In genomic region chr11:72227316-72228228, GRCh38 we compare ENCODE assay signal across 13 cellular contexts. TPM values are rescaled to one million over a fixed set of nuclear protein-coding genes. Genes with fewer than 3 reads are reported as not detected.
DNase-seq lines count a peak whose midpoint lies in the region; ATAC-seq, FAIRE-seq and TF ChIP-seq lines count a peak whose summit lies in the region.
"Had no signal": no experiment of that assay in that cellular context is flagged by ENCODE, and none has a peak within 500 bp of the region (broad histone marks: within the 10 kb centered on the region; RNA-seq: fewer than 3 reads in every experiment).

No MANE protein-coding gene starts in this region.

- no peak overlapping the region for H4K8ac ChIP-seq in mesendoderm (ENCODE audit: low read depth, low read length)

- no peak overlapping the region for H2AFZ ChIP-seq in astrocyte (ENCODE audit: low read depth, low read length)

- H3K4me3 ChIP-seq in Caco-2 (ENCODE audit: low read depth, low read length) (no peak overlapping the region), astrocyte (ENCODE audit: insufficient read depth, low read depth, low read length) (no peak overlapping the region), mesendoderm (ENCODE audit: low read length) (no peak overlapping the region)

- ATAC-seq in GM19397 (IDR thresholded peaks at IDR 0.05; ENCODE audit: unreplicated experiment) (no peak), HG02981 (IDR thresholded peaks at IDR 0.05; ENCODE audit: unreplicated experiment) (no peak)
- ATAC-seq: naive thymus-derived CD8-positive, alpha-beta T cell had no signal

- H3K9me3 Mint-ChIP-seq in Caco-2 (ENCODE audit: unreplicated experiment) (no peaks in the 10 kb centered on the region), astrocyte (ENCODE audit: unreplicated experiment) (no peaks in the 10 kb centered on the region), nephron progenitor cell (no peaks in the 10 kb centered on the region)
- H3K9me3 Mint-ChIP-seq: naive thymus-derived CD8-positive, alpha-beta T cell; T-helper 1 cell treated with Interleukin-12 subunit alpha and Interleukin-12 subunit beta and Interleukin-4 antibody, amounts not matched to agents 30 μg/mL and 1 μg/mL, for 36 hours had no signal

- peaks cover 75% of the 10 kb centered on the region for H4K20me1 ChIP-seq in astrocyte (ENCODE audit: insufficient read depth, low read length)

- no peaks in the 10 kb centered on the region for H3K27me3 ChIP-seq in Caco-2 (replicated peaks; ENCODE audit: control insufficient read depth, insufficient read depth, low read length)
- no peaks in the 10 kb centered on the region for H3K27me3 ChIP-seq in astrocyte (ENCODE audit: insufficient read depth, low read length)
- no peaks in the 10 kb centered on the region for H3K27me3 ChIP-seq in mesendoderm (ENCODE audit: insufficient read depth, low read length, poor library complexity)

- H3K27me3 Mint-ChIP-seq in Caco-2 (ENCODE audit: insufficient read depth, unreplicated experiment) (no peaks in the 10 kb centered on the region), astrocyte (ENCODE audit: low read depth, unreplicated experiment) (no peaks in the 10 kb centered on the region), nephron progenitor cell (ENCODE audit: low read depth, poor library complexity) (no peaks in the 10 kb centered on the region)
- H3K27me3 Mint-ChIP-seq: naive thymus-derived CD8-positive, alpha-beta T cell had no signal

- intact Hi-C loops in Caco-2 (cut with micrococcal nuclease; ENCODE audit: unreplicated experiment), result no loop called here

- H3K9me3 ChIP-seq in Caco-2, result no peaks in the 10 kb centered on the region
- H3K9me3 ChIP-seq in astrocyte (ENCODE audit: insufficient read depth, low read depth, low read length), result no peaks in the 10 kb centered on the region

- H3K9ac ChIP-seq in astrocyte (ENCODE audit: low read length) (no peak overlapping the region), mesendoderm (ENCODE audit: low read length) (no peak overlapping the region)

- H2AK5ac ChIP-seq in mesendoderm (ENCODE audit: low read length), result no peak overlapping the region

- H3K4me1 Mint-ChIP-seq in Caco-2 (ENCODE audit: low read depth, unreplicated experiment) (peaks cover 11% of the 10 kb centered on the region), astrocyte (ENCODE audit: low read depth, unreplicated experiment) (peaks cover 14% of the 10 kb centered on the region), nephron progenitor cell (peaks cover 40% of the 10 kb centered on the region)

- WGBS in mesendoderm (ENCODE audit: extremely low coverage, insufficient coverage, low lambda C conversion rate), result no CpG with 5 or more reads among the region's 14 CpGs

- POLR2A ChIA-PET in Caco-2 (lab: Charles Lee), result no interaction called here

- H3K4me2 ChIP-seq in astrocyte (ENCODE audit: low read length) (peak overlapping the region; percentile 98), mesendoderm (ENCODE audit: low read length) (no peak overlapping the region)

- no peak for FAIRE-seq in astrocyte (lab: Jason Lieb, UNC)

- no TSS peak for BruUV-seq in Caco-2 (replicated peaks; lab: Mats Ljungman, UMichigan)

- no peak overlapping the region for H4K5ac ChIP-seq in mesendoderm (ENCODE audit: low read length)

- H3K79me1 ChIP-seq in mesendoderm (ENCODE audit: low read length), result peaks cover 15% of the 10 kb centered on the region

- no peak overlapping the region for H2BK120ac ChIP-seq in mesendoderm (ENCODE audit: low read depth, low read length)

- no peak overlapping the region for H3K18ac ChIP-seq in mesendoderm (ENCODE audit: low read length)

- peaks cover 67% of the 10 kb centered on the region for H3K79me2 ChIP-seq in astrocyte (ENCODE audit: insufficient read depth, low read length)
- H3K79me2 ChIP-seq in mesendoderm (ENCODE audit: control insufficient read depth, insufficient read depth, low read length), result peaks cover 12% of the 10 kb centered on the region

- H3K27ac Mint-ChIP-seq in Caco-2 (ENCODE audit: unreplicated experiment) (no peak overlapping the region), astrocyte (ENCODE audit: unreplicated experiment) (no peak overlapping the region), nephron progenitor cell (peak overlapping the region; percentile 29)
- H3K27ac Mint-ChIP-seq: T-helper 1 cell treated with Interleukin-12 subunit alpha and Interleukin-12 subunit beta and Interleukin-4 antibody, amounts not matched to agents 30 μg/mL and 1 μg/mL, for 36 hours had no signal

- H3K4me1 ChIP-seq in Caco-2 (peaks cover 20% of the 10 kb centered on the region), astrocyte (ENCODE audit: insufficient read depth, low read length) (peaks cover 26% of the 10 kb centered on the region), mesendoderm (ENCODE audit: control insufficient read depth, low read depth, low read length) (peaks cover 1% of the 10 kb centered on the region)

- no peak overlapping the region for H2BK5ac ChIP-seq in mesendoderm (ENCODE audit: low read length)

- H3K36me3 Mint-ChIP-seq in Caco-2 (ENCODE audit: insufficient read depth, unreplicated experiment), result peaks cover 88% of the 10 kb centered on the region
- peaks cover 17% of the 10 kb centered on the region for H3K36me3 Mint-ChIP-seq in astrocyte (ENCODE audit: low read depth, unreplicated experiment)
- peaks cover 30% of the 10 kb centered on the region for H3K36me3 Mint-ChIP-seq in nephron progenitor cell (ENCODE audit: low read depth)

- no peak overlapping the region for H3K4me3 Mint-ChIP-seq in Caco-2 (ENCODE audit: unreplicated experiment)
- H3K4me3 Mint-ChIP-seq in astrocyte (ENCODE audit: unreplicated experiment), result peak overlapping the region; percentile 98
- peak overlapping the region; percentile 13 for H3K4me3 Mint-ChIP-seq in nephron progenitor cell
- H3K4me3 Mint-ChIP-seq: T-helper 1 cell treated with Interleukin-12 subunit alpha and Interleukin-12 subunit beta and Interleukin-4 antibody, amounts not matched to agents 30 μg/mL and 1 μg/mL, for 36 hours had no signal

- H3K27ac ChIP-seq in astrocyte (ENCODE audit: low read depth, low read length) (peak overlapping the region; percentile 7), mesendoderm (ENCODE audit: low read depth, low read length) (no peak overlapping the region)

- DNase-seq in Caco-2, result peak; percentile 42 to 50
- peak; percentile 93 for DNase-seq in NCI-H1105 treated with DMSO at 0.1 percent for 48 hours (lab: John Stamatoyannopoulos, UW)
- peak; percentile 59 for DNase-seq in astrocyte (ENCODE audit: low read depth)
- DNase-seq in nephron progenitor cell, result no peak
- no peak for DNase-seq in NCI-H82 (lab: John Stamatoyannopoulos, UW)
- DNase-seq in mesendoderm, result no peak
- DNase-seq: activated gamma-delta T cell treated with Interleukin-2 at 50 U/mL for 16 hours, GOT3, Kasumi-1 had no signal

- no peak overlapping the region for H3K4ac ChIP-seq in mesendoderm (ENCODE audit: low read depth, low read length)

- H3K36me3 ChIP-seq in Caco-2 (ENCODE audit: control insufficient read depth, insufficient read depth, low read length), result peaks cover 15% of the 10 kb centered on the region
- peaks cover 24% of the 10 kb centered on the region for H3K36me3 ChIP-seq in astrocyte (ENCODE audit: insufficient read depth, low read length)
- peaks cover 24% of the 10 kb centered on the region for H3K36me3 ChIP-seq in mesendoderm (ENCODE audit: control insufficient read depth, insufficient read depth, low read length)

- TF ChIP-seq CTCF in Caco-2 (IDR thresholded peaks at IDR 0.05; ENCODE audit: insufficient read depth in 1 of 2, low read depth in 1 of 2, low read length in 1 of 2, severe bottlenecking in 1 of 2, unreplicated experiment in 1 of 2) (no peak), astrocyte (IDR thresholded peaks at IDR 0.05; ENCODE audit: insufficient read depth, low read depth, low read length) (no peak), nephron progenitor cell (IDR thresholded peaks at IDR 0.05) (no peak)

- H3K56ac ChIP-seq in mesendoderm (ENCODE audit: low read length), result no peak overlapping the region

- no peak overlapping the region for H2BK15ac ChIP-seq in mesendoderm (replicated peaks; ENCODE audit: low read depth)

- no peak overlapping the region for H3K23ac ChIP-seq in mesendoderm (ENCODE audit: low read length)

- CTCF ChIA-PET in Caco-2 (lab: Charles Lee), result interaction anchor here (0.7 kb wide), 1 partner anchor 126 kb away, joined by 3 read pairs; no protein-coding TSS in a partner anchor

RNA-seq across cellular contexts. Expression of gene INPPL1, which starts 3.0 kb away (rescaled TPM):
- total RNA-seq in Caco-2 (2022), result 393 and 396 TPM in 2 replicates
- total RNA-seq in astrocyte, result 274 and 276 TPM in 2 replicates
- 59.0 TPM for polyA plus RNA-seq in mesendoderm (2013, experiment 1 of 2)
- 57.6 TPM for polyA plus RNA-seq in mesendoderm (2013, experiment 2 of 2)

RNA-seq across cellular contexts. Expression of gene FOLR2, which starts 11.0 kb away (rescaled TPM):
- total RNA-seq in Caco-2 (2022), result not detected in 2 replicates
- total RNA-seq in astrocyte, result not detected in 2 replicates
- polyA plus RNA-seq in mesendoderm (2013, experiment 1 of 2), result not detected
- polyA plus RNA-seq in mesendoderm (2013, experiment 2 of 2), result not detected
- polyA plus RNA-seq: naive thymus-derived CD8-positive, alpha-beta T cell had no signal

RNA-seq across cellular contexts. Expression of gene PHOX2A, which starts 16.4 kb away (rescaled TPM):
- total RNA-seq in Caco-2 (2022) (not detected in 2 replicates), astrocyte (0.36 TPM in 1 of 2 replicates, not detected in the other)
- polyA plus RNA-seq in mesendoderm (2013, experiment 1 of 2), result 0.17 TPM
- polyA plus RNA-seq in mesendoderm (2013, experiment 2 of 2), result 0.15 TPM
- total RNA-seq: naive thymus-derived CD8-positive, alpha-beta T cell had no signal
- polyA plus RNA-seq: naive thymus-derived CD8-positive, alpha-beta T cell had no signal

RNA-seq across cellular contexts. Expression of gene FOLR1, which starts 35.6 kb away (rescaled TPM):
- 65.9 and 93.4 TPM in 2 replicates for total RNA-seq in Caco-2 (2022)
- total RNA-seq in astrocyte, result 3.2 and 3.6 TPM in 2 replicates
- polyA plus RNA-seq in mesendoderm (2013, experiment 1 of 2), result 1.2 TPM
- polyA plus RNA-seq in mesendoderm (2013, experiment 2 of 2), result 1.3 TPM
- total RNA-seq: naive thymus-derived CD8-positive, alpha-beta T cell had no signal
- polyA plus RNA-seq: naive thymus-derived CD8-positive, alpha-beta T cell had no signal

Comparison
In these comparisons a context has a peak if more than half of its experiments do, and no peak if none do; other contexts are left out.
1. DNase-seq: peak in Caco-2 (2 of 2), NCI-H1105 treated with DMSO at 0.1 percent for 48 hours (single experiment) and astrocyte (single experiment); none in nephron progenitor cell (single experiment), NCI-H82 (single experiment) and mesendoderm (single experiment).